Comparison of ENCODE assay signal across 21 cellular contexts in the genomic region with DNA sequence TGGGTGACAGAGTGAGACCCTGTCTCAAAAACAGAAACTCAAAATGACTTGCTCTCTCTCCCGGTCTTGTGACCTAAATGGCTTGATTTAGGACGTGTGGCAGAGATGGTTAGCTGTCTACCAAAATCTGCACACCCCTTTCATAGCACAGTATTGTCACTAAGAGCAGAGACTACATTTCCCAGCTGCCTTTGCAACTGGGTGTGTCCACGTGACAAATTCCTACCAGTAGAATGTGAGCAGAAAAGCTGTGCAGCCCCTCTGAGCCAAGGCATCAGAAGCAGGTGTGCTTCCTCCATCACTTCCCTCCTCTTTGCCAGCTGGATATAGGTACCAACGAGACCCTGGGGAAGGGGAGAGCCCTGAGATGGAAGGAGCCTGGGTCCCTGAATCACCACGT. TPM values are rescaled to one million over a fixed set of nuclear protein-coding genes. Genes with fewer than 3 reads are reported as not detected.
DNase-seq lines count a peak whose midpoint lies in the region; ATAC-seq and TF ChIP-seq lines count a peak whose summit lies in the region.
"Had no signal": no experiment of that assay in that cellular context is flagged by ENCODE, and none has a peak within 500 bp of the region (broad histone marks: within the 10 kb centered on the region; RNA-seq: fewer than 3 reads in every experiment).

No MANE protein-coding gene starts in this region.

- H3K4me3 ChIP-seq in BLaER1 treated with 17β-estradiol and CSF1 and Interleukin-3, amounts not matched to agents 10 nM and 100 nM = no peak overlapping the region
- H3K4me3 ChIP-seq in H7 (ENCODE audit: insufficient read depth, low read depth, low read length) = no peak overlapping the region
- H3K4me3 ChIP-seq in PC-3 (ENCODE audit: low read length) = no peak overlapping the region
- no peak overlapping the region for H3K4me3 ChIP-seq in neural progenitor cell
- H3K4me3 ChIP-seq: MG63, ovary, upper lobe of right lung had no signal

- H3K27me3 ChIP-seq in BLaER1 treated with 17β-estradiol and CSF1 and Interleukin-3, amounts not matched to agents 10 nM and 100 nM = no peaks in the 10 kb centered on the region
- H3K27me3 ChIP-seq in H7 (ENCODE audit: control insufficient read depth, insufficient read depth, low read length) = no peaks in the 10 kb centered on the region
- no peaks in the 10 kb centered on the region for H3K27me3 ChIP-seq in PC-3 (ENCODE audit: low read length)
- H3K27me3 ChIP-seq in neural progenitor cell = no peaks in the 10 kb centered on the region
- H3K27me3 ChIP-seq: MG63, ovary, upper lobe of right lung had no signal

- DNase-seq in H7 (peak; percentile 70), PC-3 (peak; percentile 21), neural progenitor cell (ENCODE audit: low spot score) (no peak)
- no peak for DNase-seq in activated naive CD8-positive, alpha-beta T cell treated with anti-CD3 and anti-CD28 coated beads, Interleukin-2, amount 50 U/mL, for 24 hours
- DNase-seq: activated CD4-positive, CD25-positive, alpha-beta regulatory T cell treated with anti-CD3 and anti-CD28 coated beads, Interleukin-2, amount 50 U/mL, for 72 hours; activated CD8-positive, alpha-beta T cell treated with anti-CD3 and anti-CD28 coated beads, Interleukin-2, amount 10 ng/mL, durations not matched to agents 7 days and 5 days; activated naive CD4-positive, alpha-beta T cell treated with anti-CD3 and anti-CD28 coated beads for 36 hours; activated T-cell treated with anti-CD3 and anti-CD28 coated beads, Interleukin-2, amount 50 U/mL, for 1 hour; dermis blood vessel endothelial cell; NCI-H1417 treated with DMSO at 0.1 percent for 48 hours; ovary; right cardiac atrium; stimulated activated CD4-positive, alpha-beta T cell treated with anti-CD3 and anti-CD28 coated beads, Interleukin-15, amount 100 ng/mL, for 24 hours; upper lobe of right lung had no signal

- CTCF ChIA-PET in PC-3 (lab: Charles Lee) = no interaction called here

- H3K79me2 ChIP-seq in PC-3 (ENCODE audit: low read length) (no peaks in the 10 kb centered on the region), neural progenitor cell (ENCODE audit: low read depth) (no peaks in the 10 kb centered on the region)

- peaks cover 0 to 21% (median 0%) of the 10 kb centered on the region in 11 experiments; a peak in 7 of 22 replicates for H3K9me3 ChIP-seq in BLaER1 treated with 17β-estradiol and CSF1 and Interleukin-3, amounts not matched to agents 10 nM and 100 nM (replicated peaks in 1 of 11)
- H3K9me3 ChIP-seq in PC-3 (ENCODE audit: low read length) = no peaks in the 10 kb centered on the region
- no peaks in the 10 kb centered on the region for H3K9me3 ChIP-seq in neural progenitor cell (ENCODE audit: low read depth)
- H3K9me3 ChIP-seq: MG63, ovary, upper lobe of right lung had no signal

- H2AFZ ChIP-seq in PC-3 (ENCODE audit: low read length) (no peak overlapping the region), neural progenitor cell (replicated peaks) (peak overlapping the region; percentile 69)

- ATAC-seq in PC-3 (no peak), HG02642 (IDR thresholded peaks at IDR 0.05; ENCODE audit: poor library complexity, unreplicated experiment) (no peak), HG02852 (IDR thresholded peaks at IDR 0.05; ENCODE audit: unreplicated experiment) (no peak)
- no peak for ATAC-seq in activated naive CD8-positive, alpha-beta T cell treated with anti-CD3 and anti-CD28 coated beads, Interleukin-2, amount 50 U/mL, for 24 hours
- ATAC-seq: activated CD8-positive, alpha-beta T cell treated with anti-CD3 and anti-CD28 coated beads, Interleukin-2, amount 10 ng/mL, durations not matched to agents 7 days and 5 days; naive thymus-derived CD8-positive, alpha-beta T cell; right cardiac atrium; upper lobe of right lung had no signal

- H3K4me3 Mint-ChIP-seq in neural progenitor cell = no peak overlapping the region
- H3K4me3 Mint-ChIP-seq in activated naive CD8-positive, alpha-beta T cell treated with anti-CD3 and anti-CD28 coated beads, Interleukin-2, amount 50 U/mL, for 24 hours = no peak overlapping the region
- H3K4me3 Mint-ChIP-seq: activated CD8-positive, alpha-beta T cell treated with anti-CD3 and anti-CD28 coated beads, Interleukin-2, amount 10 ng/mL, durations not matched to agents 7 days and 5 days; activated naive CD4-positive, alpha-beta T cell treated with anti-CD3 and anti-CD28 coated beads for 36 hours had no signal

- peaks cover 15% of the 10 kb centered on the region for H3K4me1 Mint-ChIP-seq in neural progenitor cell
- no peaks in the 10 kb centered on the region for H3K4me1 Mint-ChIP-seq in activated naive CD8-positive, alpha-beta T cell treated with anti-CD3 and anti-CD28 coated beads, Interleukin-2, amount 50 U/mL, for 24 hours
- H3K4me1 Mint-ChIP-seq: naive thymus-derived CD8-positive, alpha-beta T cell had no signal

- no peaks in the 10 kb centered on the region for H3K9me3 Mint-ChIP-seq in neural progenitor cell
- H3K9me3 Mint-ChIP-seq in activated naive CD8-positive, alpha-beta T cell treated with anti-CD3 and anti-CD28 coated beads, Interleukin-2, amount 50 U/mL, for 24 hours = no peaks in the 10 kb centered on the region
- H3K9me3 Mint-ChIP-seq: activated naive CD4-positive, alpha-beta T cell treated with anti-CD3 and anti-CD28 coated beads for 36 hours; naive thymus-derived CD8-positive, alpha-beta T cell had no signal

- POLR2A ChIA-PET in PC-3 (lab: Charles Lee; ENCODE audit: unreplicated experiment) = no interaction called here

- H3K4me1 ChIP-seq in BLaER1 treated with 17β-estradiol and CSF1 and Interleukin-3, amounts not matched to agents 10 nM and 100 nM = peaks cover 5 to 52% (median 46%) of the 10 kb centered on the region in 10 experiments; a peak in 18 of 20 replicates
- peaks cover 17% of the 10 kb centered on the region for H3K4me1 ChIP-seq in PC-3 (ENCODE audit: insufficient read depth, low read length)
- peaks cover 11% of the 10 kb centered on the region for H3K4me1 ChIP-seq in neural progenitor cell
- H3K4me1 ChIP-seq: upper lobe of right lung had no signal

- no TSS peak for BruUV-seq in PC-3 (replicated peaks; lab: Mats Ljungman, UMichigan)

- H3F3A ChIP-seq in PC-3 (ENCODE audit: low read length, unreplicated experiment) (no peaks in the 10 kb centered on the region), neural progenitor cell (ENCODE audit: low read depth) (no peaks in the 10 kb centered on the region)

- no peak overlapping the region for H3K9ac ChIP-seq in BLaER1 treated with 17β-estradiol and CSF1 and Interleukin-3, amounts not matched to agents 10 nM and 100 nM
- H3K9ac ChIP-seq in PC-3 (ENCODE audit: low read length) (no peak overlapping the region), neural progenitor cell (no peak overlapping the region)

- no peaks in the 10 kb centered on the region for H4K20me1 ChIP-seq in BLaER1 treated with 17β-estradiol and CSF1 and Interleukin-3, amounts not matched to agents 10 nM and 100 nM
- H4K20me1 ChIP-seq in PC-3 (ENCODE audit: low read length) (no peaks in the 10 kb centered on the region), neural progenitor cell (ENCODE audit: low read depth) (no peaks in the 10 kb centered on the region)

- peaks cover 4% of the 10 kb centered on the region for H3K27me3 Mint-ChIP-seq in neural progenitor cell (ENCODE audit: insufficient read depth, low read depth)
- peaks cover 3% of the 10 kb centered on the region for H3K27me3 Mint-ChIP-seq in activated naive CD8-positive, alpha-beta T cell treated with anti-CD3 and anti-CD28 coated beads, Interleukin-2, amount 50 U/mL, for 24 hours

- no peak for TF ChIP-seq CTCF in PC-3 (conservative IDR thresholded peaks at IDR 0.05; ENCODE audit: low read depth, low read length)
- TF ChIP-seq CTCF in neural progenitor cell (IDR thresholded peaks at IDR 0.05) = no peak

- H3K36me3 ChIP-seq in BLaER1 treated with 17β-estradiol and CSF1 and Interleukin-3, amounts not matched to agents 10 nM and 100 nM = no peaks in the 10 kb centered on the region
- H3K36me3 ChIP-seq in H7 (replicated peaks; ENCODE audit: control insufficient read depth, insufficient read depth, low read length) (no peaks in the 10 kb centered on the region), PC-3 (ENCODE audit: low read depth, low read length) (no peaks in the 10 kb centered on the region), neural progenitor cell (no peaks in the 10 kb centered on the region)
- H3K36me3 ChIP-seq: MG63, ovary, upper lobe of right lung had no signal

- H3K36me3 Mint-ChIP-seq in neural progenitor cell = no peaks in the 10 kb centered on the region
- H3K36me3 Mint-ChIP-seq in activated naive CD8-positive, alpha-beta T cell treated with anti-CD3 and anti-CD28 coated beads, Interleukin-2, amount 50 U/mL, for 24 hours (ENCODE audit: low read depth) = no peaks in the 10 kb centered on the region
- H3K36me3 Mint-ChIP-seq: naive thymus-derived CD8-positive, alpha-beta T cell had no signal

- no peak overlapping the region for H3K27ac Mint-ChIP-seq in neural progenitor cell
- no peak overlapping the region for H3K27ac Mint-ChIP-seq in activated naive CD8-positive, alpha-beta T cell treated with anti-CD3 and anti-CD28 coated beads, Interleukin-2, amount 50 U/mL, for 24 hours
- H3K27ac Mint-ChIP-seq: activated CD8-positive, alpha-beta T cell treated with anti-CD3 and anti-CD28 coated beads, Interleukin-2, amount 10 ng/mL, durations not matched to agents 7 days and 5 days; activated naive CD4-positive, alpha-beta T cell treated with anti-CD3 and anti-CD28 coated beads for 36 hours had no signal

- intact Hi-C loops in PC-3 (cut with micrococcal nuclease) = no loop called here

- no peaks in the 10 kb centered on the region for H3K9me2 ChIP-seq in PC-3 (replicated peaks; ENCODE audit: low read length)

- no peak overlapping the region for H3K27ac ChIP-seq in BLaER1 treated with 17β-estradiol and CSF1 and Interleukin-3, amounts not matched to agents 10 nM and 100 nM
- H3K27ac ChIP-seq in PC-3 (ENCODE audit: low read length) (no peak overlapping the region), neural progenitor cell (no peak overlapping the region)
- H3K27ac ChIP-seq: ovary, upper lobe of right lung had no signal

- H3K4me2 ChIP-seq in BLaER1 treated with 17β-estradiol and CSF1 and Interleukin-3, amounts not matched to agents 10 nM and 100 nM = peak overlapping the region; percentile 3 to 77 (median 59); a peak in 18 of 22 replicates
- H3K4me2 ChIP-seq in PC-3 (ENCODE audit: low read length) (no peak overlapping the region), neural progenitor cell (no peak overlapping the region)

RNA-seq across cellular contexts. Expression of a gene that starts 25.5 kb away (rescaled TPM):
- not detected in 2 replicates for total RNA-seq in H7 (2014; rRNA removed; shearing (Covaris generic))
- total RNA-seq in PC-3 (2014; rRNA removed) (not detected in 2 replicates), neural progenitor cell (ENCODE audit: low replicate concordance) (0.93 TPM in 1 of 2 replicates, not detected in the other)
- total RNA-seq: activated CD8-positive, alpha-beta T cell treated with anti-CD3 and anti-CD28 coated beads, Interleukin-2, amount 10 ng/mL, durations not matched to agents 7 days and 5 days; activated naive CD4-positive, alpha-beta T cell treated with anti-CD3 and anti-CD28 coated beads for 36 hours; endothelial cell of umbilical vein; naive thymus-derived CD8-positive, alpha-beta T cell; right cardiac atrium; upper lobe of right lung had no signal

RNA-seq across cellular contexts. Expression of a gene that starts 31.2 kb away (rescaled TPM):
- total RNA-seq in H7 (2014; rRNA removed; shearing (Covaris generic)) = 1.3 and 1.4 TPM in 2 replicates
- total RNA-seq in PC-3 (2014; rRNA removed) = not detected in 2 replicates
- 10.8 and 36.8 TPM in 2 replicates for total RNA-seq in neural progenitor cell (ENCODE audit: low replicate concordance)
- total RNA-seq: activated CD8-positive, alpha-beta T cell treated with anti-CD3 and anti-CD28 coated beads, Interleukin-2, amount 10 ng/mL, durations not matched to agents 7 days and 5 days; activated naive CD4-positive, alpha-beta T cell treated with anti-CD3 and anti-CD28 coated beads for 36 hours; cardiac septum; endothelial cell of umbilical vein; naive thymus-derived CD8-positive, alpha-beta T cell; ovary; right cardiac atrium; upper lobe of right lung had no signal

RNA-seq across cellular contexts. Expression of a gene that starts 39.0 kb away (rescaled TPM):
- 35.3 and 48.8 TPM in 2 replicates for total RNA-seq in H7 (2014; rRNA removed; shearing (Covaris generic))
- total RNA-seq in PC-3 (2014; rRNA removed) (209 and 210 TPM in 2 replicates), neural progenitor cell (ENCODE audit: low replicate concordance) (13.5 and 42.0 TPM in 2 replicates)
- total RNA-seq: activated naive CD4-positive, alpha-beta T cell treated with anti-CD3 and anti-CD28 coated beads for 36 hours; endothelial cell of umbilical vein; naive thymus-derived CD8-positive, alpha-beta T cell had no signal

Comparison
In these comparisons a context has a peak if more than half of its experiments do, and no peak if none do; other contexts are left out.
1. H3K4me2 ChIP-seq: peak in BLaER1 treated with 17β-estradiol and CSF1 and Interleukin-3, amounts not matched to agents 10 nM and 100 nM (11 of 11); none in PC-3 (single experiment) and neural progenitor cell (single experiment).
2. DNase-seq: peak in H7 (single experiment) and PC-3 (single experiment); none in neural progenitor cell (single experiment) and activated naive CD8-positive, alpha-beta T cell treated with anti-CD3 and anti-CD28 coated beads, Interleukin-2, amount 50 U/mL, for 24 hours (single experiment).